8 cellular contexts compared by ENCODE assay signal in genomic region chr14:28635387-28635786, GRCh38.
A peak's percentile ranks its signal among the peaks of the same experiment; 100 is the strongest.
DNase-seq lines count a peak whose midpoint lies in the region; ATAC-seq, FAIRE-seq and TF ChIP-seq lines count a peak whose summit lies in the region.

No MANE protein-coding gene starts in this region.

- TF ChIP-seq POLR2A in GM12892 (IDR thresholded peaks at IDR 0.05; ENCODE audit: low read depth, low read length), result no peak

- DNase-seq in A172 (ENCODE audit: low spot score) (peak; percentile 18), ELR (ENCODE audit: low read depth) (peak; percentile 40), NCI-H524 (lab: John Stamatoyannopoulos, UW) (peak; percentile 22 to 59), dorsolateral prefrontal cortex (no peak), progenitor cell of endocrine pancreas (ENCODE audit: low spot score, unreplicated experiment) (no peak), GDM1 (lab: John Stamatoyannopoulos, UW) (no peak), GM12892 (ENCODE audit: insufficient read length) (no peak)
- no peak for DNase-seq in stimulated activated naive CD8-positive, alpha-beta T cell treated with anti-CD3 and anti-CD28 coated beads, Interleukin-15, Interleukin-2, amounts not matched to agents 100 U/mL and 50 U/mL, for 24 hours

- H3K27me3 ChIP-seq in dorsolateral prefrontal cortex, result no peaks in the 10 kb centered on the region

- no peak overlapping the region for H3K4me3 ChIP-seq in dorsolateral prefrontal cortex

- no peak for ATAC-seq in stimulated activated naive CD8-positive, alpha-beta T cell treated with anti-CD3 and anti-CD28 coated beads, Interleukin-15, Interleukin-2, amounts not matched to agents 100 U/mL and 50 U/mL, for 24 hours

- H3K27ac ChIP-seq in dorsolateral prefrontal cortex, result peak overlapping the region in 2 of 59 donors; percentile 8 to 48

- peaks cover 5% of the 10 kb centered on the region for H3K9me3 Mint-ChIP-seq in progenitor cell of endocrine pancreas (ENCODE audit: low read depth)

- H3K4me3 Mint-ChIP-seq in progenitor cell of endocrine pancreas (ENCODE audit: low read depth), result no peak overlapping the region

- no peaks in the 10 kb centered on the region for H3K27me3 Mint-ChIP-seq in progenitor cell of endocrine pancreas

- TF ChIP-seq CTCF in dorsolateral prefrontal cortex (IDR thresholded peaks at IDR 0.05 in 54 of 56, conservative IDR thresholded peaks at IDR 0.05 in 2 of 56; ENCODE audit: low read depth in 1 of 56, partially characterized antibody in 56 of 56) (peak; percentile 50 to 89 (median 72)), progenitor cell of endocrine pancreas (IDR thresholded peaks at IDR 0.05; ENCODE audit: unreplicated experiment) (peak; percentile 78)

- no peak overlapping the region for H3K27ac Mint-ChIP-seq in progenitor cell of endocrine pancreas

- intact Hi-C loops in dorsolateral prefrontal cortex (cut with DNase I), result no loop called here

- no peak for FAIRE-seq in GM12892 (lab: Jason Lieb, UNC)

- H3K4me1 Mint-ChIP-seq in progenitor cell of endocrine pancreas (ENCODE audit: low read depth), result peaks cover 4% of the 10 kb centered on the region

- peaks cover 3% of the 10 kb centered on the region for H3K36me3 Mint-ChIP-seq in progenitor cell of endocrine pancreas (ENCODE audit: insufficient read depth)

Comparison
In these comparisons a context has a peak if more than half of its experiments do, and no peak if none do; other contexts are left out.
1. DNase-seq: peak in A172 (single experiment), ELR (single experiment) and NCI-H524 (2 of 2); none in dorsolateral prefrontal cortex (0 of 10), progenitor cell of endocrine pancreas (single experiment), stimulated activated naive CD8-positive, alpha-beta T cell treated with anti-CD3 and anti-CD28 coated beads, Interleukin-15, Interleukin-2, amounts not matched to agents 100 U/mL and 50 U/mL, for 24 hours (single experiment), GDM1 (single experiment) and GM12892 (single experiment).